In genomic region chr12:93862424-93862823, GRCh38 we compare ENCODE assay signal across 19 cellular contexts.
DNase-seq lines count a peak whose midpoint lies in the region; ATAC-seq, FAIRE-seq and TF ChIP-seq lines count a peak whose summit lies in the region.
"Had no signal": no experiment of that assay in that cellular context is flagged by ENCODE, and none has a peak within 500 bp of the region (broad histone marks: within the 10 kb centered on the region; RNA-seq: fewer than 3 reads in every experiment).

No MANE protein-coding gene starts in this region.

- H3K27ac ChIP-seq in A549: no peak overlapping the region

- POLR2A ChIA-PET in A549 (lab: Yijun Ruan, JAX): no interaction called here

- H3K4me3 ChIP-seq in A549: no peak overlapping the region
- H3K4me3 ChIP-seq: HAP-1 had no signal

- CTCF ChIA-PET in A549 (lab: Yijun Ruan, JAX): interaction anchor here (0.6 to 1.9 kb wide), 4 partner anchors 11 to 213 kb away, joined by 3 to 4 read pairs (median 3); no protein-coding TSS in a partner anchor

- no peaks in the 10 kb centered on the region; the same call in 2 of the 3 replicates for H3K4me1 ChIP-seq in A549

- FAIRE-seq in A549 (lab: Jason Lieb, UNC): peak; percentile 46
- FAIRE-seq: A204.1, RCC 7860 had no signal

- no peak for ATAC-seq in A549
- no peak for ATAC-seq in HG02759 (IDR thresholded peaks at IDR 0.05; ENCODE audit: unreplicated experiment)

- TF ChIP-seq RAD21 in A549 (conservative IDR thresholded peaks at IDR 0.05 in 1 of 2, IDR thresholded peaks at IDR 0.05 in 1 of 2): no peak

- DNase-seq in A549 (ENCODE audit: low read depth in 1 of 2, low spot score in 1 of 2) (no peak), GM03348 (ENCODE audit: low spot score) (peak; percentile 30), RPMI7951 (ENCODE audit: low read depth) (peak; percentile 15), fibroblast of gingiva (ENCODE audit: low read depth) (peak; percentile 36), retina (no peak), glomerular visceral epithelial cell (ENCODE audit: extremely low spot score) (no peak)
- DNase-seq: AML-193, COR-L47, EL, Karpas-422, NCI-H187, NCI-H226, NCI-H524 treated with DMSO at 0.1 percent for 48 hours, SHP77, SK-N-SH had no signal

- no peak for TF ChIP-seq EP300 in A549 (IDR thresholded peaks at IDR 0.05)

- WGBS in A549 (ENCODE audit: missing lambda C conversion rate): 88% methylated on average over 1 of the region's 1 CpG

- peaks cover 30% of the 10 kb centered on the region for H3K9me3 ChIP-seq in A549

- H3K4me2 ChIP-seq in A549: no peak overlapping the region
- H3K4me2 ChIP-seq: SK-N-SH had no signal

- no peak for TF ChIP-seq POLR2A in A549 (IDR thresholded peaks at IDR 0.05; ENCODE audit: low read length)

- no peak for TF ChIP-seq CTCF in A549 (IDR thresholded peaks at IDR 0.05)

TF ChIP-seq in A549, 52 proteins besides CTCF, POLR2A, EP300 and RAD21:
- no peak for TF ChIP-seq ZC3H11A (IDR thresholded peaks at IDR 0.05)
- TF ChIP-seq ZFP36 (IDR thresholded peaks at IDR 0.05; ENCODE audit: borderline replicate concordance, partially characterized antibody): no peak
- TF ChIP-seq RCOR1 (IDR thresholded peaks at IDR 0.05; ENCODE audit: low read depth, low read length): no peak
- TF ChIP-seq BHLHE40 (IDR thresholded peaks at IDR 0.05; ENCODE audit: low read depth, low read length): no peak

Comparison
In these comparisons a context has a peak if more than half of its experiments do, and no peak if none do; other contexts are left out.
1. DNase-seq: peak in GM03348 (single experiment), RPMI7951 (single experiment) and fibroblast of gingiva (single experiment); none in A549 (0 of 2), retina (single experiment) and glomerular visceral epithelial cell (single experiment).